1 cellular context compared by ENCODE assay signal in the genomic region with DNA sequence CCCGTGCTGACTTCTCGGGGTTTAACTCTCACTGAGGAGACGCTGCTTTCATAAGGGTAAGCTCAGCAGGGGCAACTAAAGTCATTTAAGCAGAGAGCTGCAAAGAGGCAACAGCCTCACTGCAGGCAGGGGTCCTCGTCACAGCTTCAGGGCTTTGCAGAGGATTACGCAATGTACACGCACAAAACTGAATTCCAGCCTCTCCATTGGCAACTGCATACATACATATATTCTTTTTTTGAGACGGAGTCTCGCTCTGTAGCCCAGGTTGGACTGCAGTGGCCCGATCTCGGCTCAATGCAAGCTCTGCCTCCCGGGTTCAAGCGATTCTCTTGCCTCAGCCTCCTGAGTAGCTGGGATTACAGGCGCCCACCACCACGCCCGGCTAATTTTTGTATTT.
TF ChIP-seq lines count a peak whose summit lies in the region.

No MANE protein-coding gene starts in this region.

TF ChIP-seq in HepG2, 621 proteins besides CTCF, POLR2A, EP300 and RAD21 (continued from another document):
- TF ChIP-seq ELF3 (CRISPR knock-in tag; IDR thresholded peaks at IDR 0.05) (0 out of 2 replicates have a peak, but pooled peaks have one; percentile 20), ZSCAN20 (CRISPR knock-in tag; IDR thresholded peaks at IDR 0.05; ENCODE audit: borderline replicate concordance) (no peak), HNRNPL (IDR thresholded peaks at IDR 0.05; ENCODE audit: low read depth, low read length) (no peak), RORA (CRISPR knock-in tag; IDR thresholded peaks at IDR 0.05) (no peak), SAP130 (CRISPR knock-in tag; IDR thresholded peaks at IDR 0.05; ENCODE audit: low read depth) (peak; percentile 61; the same call in 1 of the 2 replicates), ZBTB38 (CRISPR knock-in tag; IDR thresholded peaks at IDR 0.05) (peak; percentile 63; the same call in 1 of the 2 replicates), SMARCE1 (IDR thresholded peaks at IDR 0.05; ENCODE audit: borderline replicate concordance) (no peak), ZNF563 (CRISPR knock-in tag; IDR thresholded peaks at IDR 0.05) (peak; percentile 62; the same call in 1 of the 2 replicates), NFKBIZ (CRISPR knock-in tag; IDR thresholded peaks at IDR 0.05) (no peak), ZNF329 (CRISPR knock-in tag; IDR thresholded peaks at IDR 0.05; ENCODE audit: low read depth) (no peak), ATF1 (CRISPR knock-in tag; IDR thresholded peaks at IDR 0.05) (no peak), ZMYM3 (CRISPR knock-in tag; IDR thresholded peaks at IDR 0.05) (no peak; the same call in 1 of the 2 replicates), MED8 (CRISPR knock-in tag; IDR thresholded peaks at IDR 0.05; ENCODE audit: insufficient replicate concordance) (no peak), ZNF138 (CRISPR knock-in tag; IDR thresholded peaks at IDR 0.05; ENCODE audit: low read depth) (0 out of 2 replicates have a peak, but pooled peaks have one; percentile 8), MXI1 (IDR thresholded peaks at IDR 0.05; ENCODE audit: borderline replicate concordance, low read depth, low read length) (no peak), RBAK (CRISPR knock-in tag; IDR thresholded peaks at IDR 0.05) (no peak), HOXA3 (CRISPR knock-in tag; IDR thresholded peaks at IDR 0.05) (peak; percentile 67), BRD4 (CRISPR knock-in tag; IDR thresholded peaks at IDR 0.05) (no peak), SNAPC2 (CRISPR knock-in tag; IDR thresholded peaks at IDR 0.05) (no peak), MLLT10 (CRISPR knock-in tag; IDR thresholded peaks at IDR 0.05) (no peak), KDM6A (CRISPR knock-in tag; IDR thresholded peaks at IDR 0.05; ENCODE audit: low read depth) (no peak), TEAD3 (CRISPR knock-in tag; optimal IDR thresholded peaks at IDR 0.05; ENCODE audit: borderline replicate concordance) (peak; percentile 80), ZNF720 (CRISPR knock-in tag; IDR thresholded peaks at IDR 0.05) (no peak), HMG20B (CRISPR knock-in tag; conservative IDR thresholded peaks at IDR 0.05) (0 out of 2 replicates have a peak, but pooled peaks have one; percentile 20), ZMAT3 (CRISPR knock-in tag; conservative IDR thresholded peaks at IDR 0.05) (no peak), MATR3 (CRISPR knock-in tag; IDR thresholded peaks at IDR 0.05) (no peak), ZNF160 (CRISPR knock-in tag; IDR thresholded peaks at IDR 0.05) (no peak), ZNF883 (CRISPR knock-in tag; IDR thresholded peaks at IDR 0.05; ENCODE audit: not compliant biosample characterization) (no peak), MXD4 (CRISPR knock-in tag; IDR thresholded peaks at IDR 0.05) (no peak), ZNF569 (CRISPR knock-in tag; IDR thresholded peaks at IDR 0.05; ENCODE audit: borderline replicate concordance) (no peak), FOXC1 (CRISPR knock-in tag; IDR thresholded peaks at IDR 0.05; ENCODE audit: borderline replicate concordance) (no peak), KLF12 (CRISPR knock-in tag; IDR thresholded peaks at IDR 0.05; ENCODE audit: borderline replicate concordance) (no peak), ZNF781 (CRISPR knock-in tag; IDR thresholded peaks at IDR 0.05; ENCODE audit: borderline replicate concordance, not compliant biosample characterization) (no peak), ZNF549 (CRISPR knock-in tag; IDR thresholded peaks at IDR 0.05) (no peak), CBX5 (CRISPR knock-in tag; IDR thresholded peaks at IDR 0.05; ENCODE audit: borderline replicate concordance) (0 out of 2 replicates have a peak, but pooled peaks have one; percentile 45), RFX1 (IDR thresholded peaks at IDR 0.05) (no peak)
- TF ChIP-seq, protein P1, sequence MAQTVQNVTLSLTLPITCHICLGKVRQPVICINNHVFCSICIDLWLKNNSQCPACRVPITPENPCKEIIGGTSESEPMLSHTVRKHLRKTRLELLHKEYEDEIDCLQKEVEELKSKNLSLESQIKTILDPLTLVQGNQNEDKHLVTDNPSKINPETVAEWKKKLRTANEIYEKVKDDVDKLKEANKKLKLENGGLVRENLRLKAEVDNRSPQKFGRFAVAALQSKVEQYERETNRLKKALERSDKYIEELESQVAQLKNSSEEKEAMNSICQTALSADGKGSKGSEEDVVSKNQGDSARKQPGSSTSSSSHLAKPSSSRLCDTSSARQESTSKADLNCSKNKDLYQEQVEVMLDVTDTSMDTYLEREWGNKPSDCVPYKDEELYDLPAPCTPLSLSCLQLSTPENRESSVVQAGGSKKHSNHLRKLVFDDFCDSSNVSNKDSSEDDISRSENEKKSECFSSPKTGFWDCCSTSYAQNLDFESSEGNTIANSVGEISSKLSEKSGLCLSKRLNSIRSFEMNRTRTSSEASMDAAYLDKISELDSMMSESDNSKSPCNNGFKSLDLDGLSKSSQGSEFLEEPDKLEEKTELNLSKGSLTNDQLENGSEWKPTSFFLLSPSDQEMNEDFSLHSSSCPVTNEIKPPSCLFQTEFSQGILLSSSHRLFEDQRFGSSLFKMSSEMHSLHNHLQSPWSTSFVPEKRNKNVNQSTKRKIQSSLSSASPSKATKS (CRISPR knock-in tag; IDR thresholded peaks at IDR 0.05), result no peak
- TF ChIP-seq, protein P2, sequence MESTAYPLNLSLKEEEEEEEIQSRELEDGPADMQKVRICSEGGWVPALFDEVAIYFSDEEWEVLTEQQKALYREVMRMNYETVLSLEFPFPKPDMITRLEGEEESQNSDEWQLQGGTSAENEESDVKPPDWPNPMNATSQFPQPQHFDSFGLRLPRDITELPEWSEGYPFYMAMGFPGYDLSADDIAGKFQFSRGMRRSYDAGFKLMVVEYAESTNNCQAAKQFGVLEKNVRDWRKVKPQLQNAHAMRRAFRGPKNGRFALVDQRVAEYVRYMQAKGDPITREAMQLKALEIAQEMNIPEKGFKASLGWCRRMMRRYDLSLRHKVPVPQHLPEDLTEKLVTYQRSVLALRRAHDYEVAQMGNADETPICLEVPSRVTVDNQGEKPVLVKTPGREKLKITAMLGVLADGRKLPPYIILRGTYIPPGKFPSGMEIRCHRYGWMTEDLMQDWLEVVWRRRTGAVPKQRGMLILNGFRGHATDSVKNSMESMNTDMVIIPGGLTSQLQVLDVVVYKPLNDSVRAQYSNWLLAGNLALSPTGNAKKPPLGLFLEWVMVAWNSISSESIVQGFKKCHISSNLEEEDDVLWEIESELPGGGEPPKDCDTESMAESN (CRISPR knock-in tag; conservative IDR thresholded peaks at IDR 0.05), result peak; percentile 86; the same call in 1 of the 2 replicates
- TF ChIP-seq, protein P3, sequence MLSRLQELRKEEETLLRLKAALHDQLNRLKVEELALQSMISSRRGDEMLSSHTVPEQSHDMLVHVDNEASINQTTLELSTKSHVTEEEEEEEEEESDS (CRISPR knock-in tag; IDR thresholded peaks at IDR 0.05; ENCODE audit: borderline replicate concordance), result no peak
